ENCODE assay signal across 13 cellular contexts in the genomic region with DNA sequence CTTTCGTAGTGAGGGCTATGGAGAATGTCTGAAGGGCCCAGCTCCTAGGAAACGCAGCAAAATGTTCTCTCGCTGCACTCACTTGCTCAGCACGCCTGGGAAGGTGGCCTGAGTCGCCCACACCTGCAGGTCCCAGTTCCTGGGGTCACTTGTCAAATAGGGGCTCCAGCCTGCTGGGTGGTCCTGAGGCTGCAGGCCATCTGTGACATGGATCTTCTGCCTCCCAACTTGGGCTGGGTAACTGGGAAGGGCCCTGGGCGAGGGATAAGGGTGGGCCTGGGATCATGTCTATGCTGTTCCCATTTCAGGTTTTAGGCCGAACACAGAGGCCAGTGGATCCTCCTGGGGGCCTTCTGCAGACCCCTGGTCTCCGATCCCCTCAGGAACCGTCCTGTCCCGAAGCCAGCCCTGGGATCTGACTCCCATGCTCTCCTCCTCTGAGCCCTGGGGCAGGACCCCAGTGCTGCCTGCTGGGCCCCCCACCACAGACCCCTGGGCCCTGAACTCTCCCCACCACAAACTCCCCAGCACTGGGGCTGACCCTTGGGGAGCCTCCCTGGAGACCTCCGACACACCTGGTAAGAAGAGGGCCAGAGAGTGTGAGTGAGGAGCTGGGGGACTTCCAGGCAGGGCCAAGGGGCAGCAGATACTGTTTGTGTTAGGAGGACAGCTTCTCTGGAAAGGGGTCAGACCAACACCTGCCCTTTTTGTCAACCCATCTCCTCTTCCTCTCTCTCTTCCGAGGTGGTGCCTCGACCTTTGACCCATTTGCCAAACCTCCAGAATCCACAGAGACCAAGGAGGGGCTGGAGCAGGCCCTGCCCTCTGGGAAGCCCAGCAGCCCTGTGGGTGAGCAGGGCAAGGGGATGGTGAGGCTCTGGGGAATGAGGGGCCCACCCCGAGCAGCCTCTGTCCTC. TPM values are rescaled to one million over a fixed set of nuclear protein-coding genes. Genes with fewer than 3 reads are reported as not detected.
DNase-seq lines count a peak whose midpoint lies in the region; ATAC-seq and TF ChIP-seq lines count a peak whose summit lies in the region.
"Had no signal": no experiment of that assay in that cellular context is flagged by ENCODE, and none has a peak within 500 bp of the region (broad histone marks: within the 10 kb centered on the region; RNA-seq: fewer than 3 reads in every experiment).

No MANE protein-coding gene starts in this region.

- peaks cover 0 to 42% (median 15%) of the 10 kb centered on the region in 4 donors for H3K4me1 ChIP-seq in tibial nerve

- ATAC-seq in GM18858 (IDR thresholded peaks at IDR 0.05; ENCODE audit: unreplicated experiment) = no peak

- H3K27me3 ChIP-seq in tibial nerve = no peaks in the 10 kb centered on the region

- H3K36me3 ChIP-seq in tibial nerve = no peaks in the 10 kb centered on the region

- WGBS in tibial nerve, 2 donors = 81 to 94% methylated on average over 9 to 14 of the region's 14 CpGs

- H3K4me1 Mint-ChIP-seq in activated naive CD4-positive, alpha-beta T cell treated with anti-CD3 and anti-CD28 coated beads, Interleukin-2, amount 50 U/mL, for 24 hours = peaks cover 16% of the 10 kb centered on the region
- H3K4me1 Mint-ChIP-seq in activated T-helper 1 cell treated with anti-CD3 and anti-CD28 coated beads, Interleukin-12 subunit alpha, Interleukin-12 subunit beta, Interleukin-2, Interleukin-4 antibody, amounts not matched to agents 30 ng/mL and 10 ng/mL and 1 ng/mL, durations not matched to agents 14 hours and 24 hours and 36 hours (ENCODE audit: low read depth) = peaks cover 13% of the 10 kb centered on the region
- peaks cover 16% of the 10 kb centered on the region for H3K4me1 Mint-ChIP-seq in mesothelial cell of epicardium

- peak overlapping the region; percentile 55 to 88 (median 80) for H3K27ac ChIP-seq in tibial nerve

- no peaks in the 10 kb centered on the region for H3K9me3 ChIP-seq in tibial nerve

- no peak for TF ChIP-seq POLR2A in tibial nerve (IDR thresholded peaks at IDR 0.05)

- H3K27ac Mint-ChIP-seq in activated naive CD4-positive, alpha-beta T cell treated with anti-CD3 and anti-CD28 coated beads, Interleukin-2, amount 50 U/mL, for 24 hours = no peak overlapping the region
- H3K27ac Mint-ChIP-seq in activated T-helper 1 cell treated with anti-CD3 and anti-CD28 coated beads, Interleukin-12 subunit alpha, Interleukin-12 subunit beta, Interleukin-2, Interleukin-4 antibody, amounts not matched to agents 30 ng/mL and 10 ng/mL and 1 ng/mL, durations not matched to agents 14 hours and 24 hours and 36 hours = no peak overlapping the region
- H3K27ac Mint-ChIP-seq in mesothelial cell of epicardium = no peak overlapping the region

- peak overlapping the region; percentile 84 for H3K4me3 Mint-ChIP-seq in activated naive CD4-positive, alpha-beta T cell treated with anti-CD3 and anti-CD28 coated beads, Interleukin-2, amount 50 U/mL, for 24 hours
- H3K4me3 Mint-ChIP-seq in activated T-helper 1 cell treated with anti-CD3 and anti-CD28 coated beads, Interleukin-12 subunit alpha, Interleukin-12 subunit beta, Interleukin-2, Interleukin-4 antibody, amounts not matched to agents 30 ng/mL and 10 ng/mL and 1 ng/mL, durations not matched to agents 14 hours and 24 hours and 36 hours = peak overlapping the region; percentile 13
- H3K4me3 Mint-ChIP-seq in mesothelial cell of epicardium = peak overlapping the region; percentile 66

- TF ChIP-seq CTCF in mesothelial cell of epicardium (IDR thresholded peaks at IDR 0.05; ENCODE audit: unreplicated experiment) (no peak), tibial nerve (IDR thresholded peaks at IDR 0.05) (no peak)

- H3K27me3 Mint-ChIP-seq in activated naive CD4-positive, alpha-beta T cell treated with anti-CD3 and anti-CD28 coated beads, Interleukin-2, amount 50 U/mL, for 24 hours = peaks cover 5% of the 10 kb centered on the region
- H3K27me3 Mint-ChIP-seq in activated T-helper 1 cell treated with anti-CD3 and anti-CD28 coated beads, Interleukin-12 subunit alpha, Interleukin-12 subunit beta, Interleukin-2, Interleukin-4 antibody, amounts not matched to agents 30 ng/mL and 10 ng/mL and 1 ng/mL, durations not matched to agents 14 hours and 24 hours and 36 hours (ENCODE audit: insufficient read depth) = peaks cover 15% of the 10 kb centered on the region
- H3K27me3 Mint-ChIP-seq in mesothelial cell of epicardium (ENCODE audit: low read depth) = no peaks in the 10 kb centered on the region

- no peaks in the 10 kb centered on the region for H3K36me3 Mint-ChIP-seq in activated naive CD4-positive, alpha-beta T cell treated with anti-CD3 and anti-CD28 coated beads, Interleukin-2, amount 50 U/mL, for 24 hours
- H3K36me3 Mint-ChIP-seq in activated T-helper 1 cell treated with anti-CD3 and anti-CD28 coated beads, Interleukin-12 subunit alpha, Interleukin-12 subunit beta, Interleukin-2, Interleukin-4 antibody, amounts not matched to agents 30 ng/mL and 10 ng/mL and 1 ng/mL, durations not matched to agents 14 hours and 24 hours and 36 hours (ENCODE audit: low read depth) = no peaks in the 10 kb centered on the region
- peaks cover 8% of the 10 kb centered on the region for H3K36me3 Mint-ChIP-seq in mesothelial cell of epicardium

- no peak for DNase-seq in activated naive CD4-positive, alpha-beta T cell treated with anti-CD3 and anti-CD28 coated beads, Interleukin-2, amount 50 U/mL, for 16 hours
- no peak for DNase-seq in activated T-helper 1 cell treated with anti-CD3 and anti-CD28 coated beads, Interleukin-12 subunit alpha, Interleukin-12 subunit beta, Interleukin-2, Interleukin-4 antibody, amounts not matched to agents 30 ng/mL and 10 ng/mL and 1 ng/mL, durations not matched to agents 14 hours and 24 hours and 36 hours (ENCODE audit: low spot score)
- DNase-seq in mesothelial cell of epicardium (ENCODE audit: low spot score in 2 of 2, unreplicated experiment in 2 of 2) = no peak
- DNase-seq in tibial nerve (ENCODE audit: low spot score in 2 of 2) = no peak
- DNase-seq in inferior parietal cortex (ENCODE audit: extremely low spot score) = no peak
- DNase-seq in NCI-H1105 (lab: John Stamatoyannopoulos, UW) = no peak
- DNase-seq: ACHN; activated CD4-positive, alpha-beta T cell treated with anti-CD3 and anti-CD28 coated beads, Interleukin-2, amount 10 ng/mL, durations not matched to agents 7 days and 5 days; amniotic stem cell; SIG-M5 had no signal

- H3K4me3 ChIP-seq in tibial nerve = peak overlapping the region in 1 of 4 donors; percentile 76

- no peaks in the 10 kb centered on the region for H3K9me3 Mint-ChIP-seq in activated naive CD4-positive, alpha-beta T cell treated with anti-CD3 and anti-CD28 coated beads, Interleukin-2, amount 50 U/mL, for 24 hours
- H3K9me3 Mint-ChIP-seq in activated T-helper 1 cell treated with anti-CD3 and anti-CD28 coated beads, Interleukin-12 subunit alpha, Interleukin-12 subunit beta, Interleukin-2, Interleukin-4 antibody, amounts not matched to agents 30 ng/mL and 10 ng/mL and 1 ng/mL, durations not matched to agents 14 hours and 24 hours and 36 hours = no peaks in the 10 kb centered on the region
- H3K9me3 Mint-ChIP-seq in mesothelial cell of epicardium = no peaks in the 10 kb centered on the region
- H3K9me3 Mint-ChIP-seq: activated CD4-positive, alpha-beta T cell treated with anti-CD3 and anti-CD28 coated beads, Interleukin-2, amount 10 ng/mL, durations not matched to agents 7 days and 5 days had no signal

- TF ChIP-seq EP300 in tibial nerve (IDR thresholded peaks at IDR 0.05) = no peak

- intact Hi-C loops in activated T-helper 1 cell treated with anti-CD3 and anti-CD28 coated beads, Interleukin-12 subunit alpha, Interleukin-12 subunit beta, Interleukin-2, Interleukin-4 antibody, amounts not matched to agents 30 ng/mL and 10 ng/mL and 1 ng/mL, durations not matched to agents 14 hours and 24 hours and 36 hours (cut with micrococcal nuclease) = no loop called here

RNA-seq across cellular contexts. Expression of gene SPATA20, which starts 6.2 kb away (rescaled TPM):
- 20.5 and 22.5 TPM in 2 replicates for total RNA-seq in activated T-helper 1 cell treated with anti-CD3 and anti-CD28 coated beads, Interleukin-12 subunit alpha, Interleukin-12 subunit beta, Interleukin-2, Interleukin-4 antibody, amounts not matched to agents 30 ng/mL and 10 ng/mL and 1 ng/mL, durations not matched to agents 14 hours and 24 hours and 36 hours
- total RNA-seq in mesothelial cell of epicardium (71.3 to 71.7 TPM (median 71.4 TPM) in 3 replicates), tibial nerve (100 to 1,000 TPM in 1 of 4 donors, 10 to 100 TPM in 3; 80.8 to 151 (median 89.6) TPM)

RNA-seq across cellular contexts. Expression of gene EPN3, which starts 8.2 kb away (rescaled TPM):
- not detected in 2 replicates for total RNA-seq in activated T-helper 1 cell treated with anti-CD3 and anti-CD28 coated beads, Interleukin-12 subunit alpha, Interleukin-12 subunit beta, Interleukin-2, Interleukin-4 antibody, amounts not matched to agents 30 ng/mL and 10 ng/mL and 1 ng/mL, durations not matched to agents 14 hours and 24 hours and 36 hours
- total RNA-seq in mesothelial cell of epicardium (14.2 to 15.1 TPM (median 14.7 TPM) in 3 replicates), tibial nerve (under 1 TPM in 2 of 4 donors, not detected in 2; 0.22 to 0.42 TPM)
- total RNA-seq: activated CD4-positive, alpha-beta T cell treated with anti-CD3 and anti-CD28 coated beads, Interleukin-2, amount 10 ng/mL, durations not matched to agents 7 days and 5 days; osteocyte had no signal

RNA-seq across cellular contexts. Expression of gene CACNA1G, which starts 19.8 kb away (rescaled TPM):
- total RNA-seq in activated T-helper 1 cell treated with anti-CD3 and anti-CD28 coated beads, Interleukin-12 subunit alpha, Interleukin-12 subunit beta, Interleukin-2, Interleukin-4 antibody, amounts not matched to agents 30 ng/mL and 10 ng/mL and 1 ng/mL, durations not matched to agents 14 hours and 24 hours and 36 hours = 0.05 and 0.07 TPM in 2 replicates
- total RNA-seq in mesothelial cell of epicardium (26.1 to 29.0 TPM (median 26.9 TPM) in 3 replicates), tibial nerve (1 to 10 TPM in 1 of 4 donors, under 1 TPM in 1, not detected in 2; 0.21 to 2.2 TPM)
- total RNA-seq: activated CD4-positive, alpha-beta T cell treated with anti-CD3 and anti-CD28 coated beads, Interleukin-2, amount 10 ng/mL, durations not matched to agents 7 days and 5 days had no signal

RNA-seq across cellular contexts. Expression of gene MYCBPAP, which starts 32.5 kb away (rescaled TPM):
- 2.6 and 3.8 TPM in 2 replicates for total RNA-seq in activated T-helper 1 cell treated with anti-CD3 and anti-CD28 coated beads, Interleukin-12 subunit alpha, Interleukin-12 subunit beta, Interleukin-2, Interleukin-4 antibody, amounts not matched to agents 30 ng/mL and 10 ng/mL and 1 ng/mL, durations not matched to agents 14 hours and 24 hours and 36 hours
- 5.1 to 6.5 TPM (median 6.1 TPM) in 3 replicates for total RNA-seq in mesothelial cell of epicardium
- 1 to 10 TPM; 1.2 to 6.8 (median 4.0) TPM for total RNA-seq in tibial nerve

Comparison
In these comparisons a context has a peak if more than half of its experiments do, and no peak if none do; other contexts are left out.
1. H3K4me3 Mint-ChIP-seq: peak in every context shown above with its lines; median percentile 84 in activated naive CD4-positive, alpha-beta T cell treated with anti-CD3 and anti-CD28 coated beads, Interleukin-2, amount 50 U/mL, for 24 hours; 66 in mesothelial cell of epicardium; 13 in activated T-helper 1 cell treated with anti-CD3 and anti-CD28 coated beads, Interleukin-12 subunit alpha, Interleukin-12 subunit beta, Interleukin-2, Interleukin-4 antibody, amounts not matched to agents 30 ng/mL and 10 ng/mL and 1 ng/mL, durations not matched to agents 14 hours and 24 hours and 36 hours.
2. RNA of gene EPN3, which starts 8.2 kb away (total RNA-seq): 14.2 to 15.1 TPM in mesothelial cell of epicardium; 0.22 to 0.42 TPM in tibial nerve and not detected in activated T-helper 1 cell treated with anti-CD3 and anti-CD28 coated beads, Interleukin-12 subunit alpha, Interleukin-12 subunit beta, Interleukin-2, Interleukin-4 antibody, amounts not matched to agents 30 ng/mL and 10 ng/mL and 1 ng/mL, durations not matched to agents 14 hours and 24 hours and 36 hours; every median in the first group is over 10 times any median in the second.